1 cellular context compared by ENCODE assay signal in genomic region chr1:32764826-32765545, GRCh38.
TF ChIP-seq lines count a peak whose summit lies in the region.

No MANE protein-coding gene starts in this region.

TF ChIP-seq in GM23338, 12 proteins besides CTCF, POLR2A, EP300 and RAD21 (continued from another document):
- TF ChIP-seq ZNF462 (CRISPR knock-in tag; IDR thresholded peaks at IDR 0.05) (no peak), EZH2 (IDR thresholded peaks at IDR 0.05; ENCODE audit: low read depth, unreplicated experiment) (no peak)
